ENCODE assay signal across 1 cellular context in the genomic region with DNA sequence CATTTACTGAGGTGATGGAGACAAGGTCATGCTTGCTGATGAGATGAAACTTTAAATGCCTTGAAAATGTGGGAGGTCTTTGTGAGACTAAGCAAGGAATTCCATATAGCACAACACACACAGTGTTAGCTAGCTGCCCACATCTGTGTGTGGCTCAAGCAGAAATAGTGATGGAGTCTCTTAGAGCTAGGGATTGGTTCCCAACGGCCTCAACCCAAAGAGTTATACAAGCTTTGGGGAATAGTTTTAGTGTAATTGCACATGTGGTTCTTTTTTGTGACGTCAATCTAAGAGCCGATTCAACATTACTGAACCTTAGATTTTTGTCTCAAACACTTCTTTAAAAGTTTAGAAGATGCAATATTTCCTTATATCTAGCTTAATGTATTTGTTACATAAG.
TF ChIP-seq lines count a peak whose summit lies in the region.

No MANE protein-coding gene starts in this region.

TF ChIP-seq in endothelial cell of umbilical vein, 7 proteins besides CTCF, POLR2A, EP300 and RAD21:
- TF ChIP-seq FOS (IDR thresholded peaks at IDR 0.05; ENCODE audit: borderline replicate concordance, insufficient read depth, low read length) (no peak), JUN (IDR thresholded peaks at IDR 0.05; ENCODE audit: borderline replicate concordance, insufficient read depth, insufficient read length, low read depth) (no peak), MYC (IDR thresholded peaks at IDR 0.05; ENCODE audit: low read depth, low read length) (no peak), GATA2 (IDR thresholded peaks at IDR 0.05; ENCODE audit: insufficient read depth, insufficient read length, low read depth, low read length) (no peak), POLR2AphosphoS5 (IDR thresholded peaks at IDR 0.05; ENCODE audit: insufficient read depth, low read depth, low read length) (no peak), EZH2 (IDR thresholded peaks at IDR 0.05; ENCODE audit: borderline replicate concordance, low read depth, low read length, severe bottlenecking) (no peak), MAX (IDR thresholded peaks at IDR 0.05; ENCODE audit: insufficient read depth, insufficient read length) (no peak)
